ENCODE assay signal across 8 cellular contexts in genomic region chr20:44885392-44886275, GRCh38. TPM values are rescaled to one million over a fixed set of nuclear protein-coding genes. Genes with fewer than 3 reads are reported as not detected.
A peak's percentile ranks its signal among the peaks of the same experiment; 100 is the strongest.
DNase-seq lines count a peak whose midpoint lies in the region; ATAC-seq and TF ChIP-seq lines count a peak whose summit lies in the region.

TSS of gene YWHAB (plus strand) at chr20:44885705. CDS start at chr20:44901534, 15,829 bp downstream.

- DNase-seq in AML-193 (lab: John Stamatoyannopoulos, UW): peak; percentile 91 to 94
- peak; percentile 97 for DNase-seq in NCI-H510A (lab: John Stamatoyannopoulos, UW)
- DNase-seq in activated CD4-positive, alpha-beta T cell treated with anti-CD3 and anti-CD28 coated beads for 1 hour: peak; percentile 95
- DNase-seq in cerebellum (ENCODE audit: low spot score): peak; percentile 98
- peak; percentile 85 for DNase-seq in kidney epithelial cell (ENCODE audit: low read depth)
- peak; percentile 97 to 99 for DNase-seq in stimulated activated CD4-positive, alpha-beta T cell treated with anti-CD3 and anti-CD28 coated beads, Interleukin-15, amount 100 ng/mL, for 48 hours (ENCODE audit: low read depth in 2 of 2)

- ATAC-seq in GM19043 (IDR thresholded peaks at IDR 0.05; ENCODE audit: low read depth, unreplicated experiment): peak; percentile 91
- ATAC-seq in HG03378 (IDR thresholded peaks at IDR 0.05; ENCODE audit: unreplicated experiment): peak; percentile 58

- peak within 1 kb of the TSS; percentile 99 for H3K4me3 ChIP-seq in kidney epithelial cell (ENCODE audit: low read depth, low read length)

- no peaks in the 10 kb centered on the region for H3K36me3 ChIP-seq in kidney epithelial cell (ENCODE audit: control insufficient read depth, insufficient read depth, low read length)

- TF ChIP-seq CTCF in kidney epithelial cell (IDR thresholded peaks at IDR 0.05; ENCODE audit: insufficient read depth, low read length, poor library complexity, severe bottlenecking): no peak

- H3K27me3 ChIP-seq in kidney epithelial cell (ENCODE audit: control insufficient read depth, insufficient read depth, low read length): no peaks in the 10 kb centered on the region

RNA-seq across cellular contexts. Expression of gene YWHAB, which starts in this region (rescaled TPM):
- total RNA-seq in cerebellum (98.7 TPM), kidney epithelial cell (165 and 179 TPM in 2 replicates)

Comparison
In these comparisons a context has a peak if more than half of its experiments do, and no peak if none do; other contexts are left out.
1. Peak in every context shown above with its lines: DNase-seq, ATAC-seq and H3K4me3 ChIP-seq.